23 cellular contexts compared by ENCODE assay signal in genomic region chr6:47000842-47001241, GRCh38. TPM values are rescaled to one million over a fixed set of nuclear protein-coding genes. Genes with fewer than 3 reads are reported as not detected.
DNase-seq lines count a peak whose midpoint lies in the region; ATAC-seq and TF ChIP-seq lines count a peak whose summit lies in the region.
"Had no signal": no experiment of that assay in that cellular context is flagged by ENCODE, and none has a peak within 500 bp of the region (broad histone marks: within the 10 kb centered on the region; RNA-seq: fewer than 3 reads in every experiment).

No MANE protein-coding gene starts in this region.

- H3K36me3 ChIP-seq in left lung = no peaks in the 10 kb centered on the region
- H3K36me3 ChIP-seq: BLaER1 treated with 17β-estradiol and CSF1 and Interleukin-3, amounts not matched to agents 10 nM and 100 nM had no signal

- peak; percentile 26 for DNase-seq in NOMO-1 treated with DMSO at 0.1 percent for 48 hours (lab: John Stamatoyannopoulos, UW; ENCODE audit: unreplicated experiment)
- DNase-seq in NOMO-1 treated with dmso at 0.1 percent for 144 hours (lab: John Stamatoyannopoulos, UW; ENCODE audit: unreplicated experiment) = no peak
- DNase-seq in SHP77 treated with DMSO at 0.1 percent for 48 hours (lab: John Stamatoyannopoulos, UW) = peak; percentile 29
- DNase-seq in left lung = peak; percentile 31 to 61
- DNase-seq in activated naive CD4-positive, alpha-beta T cell treated with anti-CD3 and anti-CD28 coated beads, Interleukin-2, amount 50 U/mL, for 72 hours (ENCODE audit: low spot score in 2 of 2) = no peak
- DNase-seq in activated CD4-positive, alpha-beta T cell treated with anti-CD3 and anti-CD28 coated beads, Interleukin-2, amount 50 U/mL, for 1 hour = no peak
- DNase-seq: activated B cell treated with CpG ODN at 0.5 μM for 24 hours; activated CD4-positive, alpha-beta T cell treated with anti-CD3 and anti-CD28 coated beads, Interleukin-2, amount 50 U/mL, for 4 hours; activated naive CD8-positive, alpha-beta T cell treated with anti-CD3 and anti-CD28 coated beads, Interleukin-2, amount 10 ng/mL, durations not matched to agents 7 days and 5 days; naive thymus-derived CD8-positive, alpha-beta T cell; NCI-H2081 treated with DMSO at 0.1 percent for 48 hours; NCI-H524 treated with DMSO at 0.1 percent for 48 hours; occipital lobe; SW 1271; T1000 had no signal

- H3K27ac Mint-ChIP-seq in activated naive CD4-positive, alpha-beta T cell treated with anti-CD3 and anti-CD28 coated beads, Interleukin-2, amount 50 U/mL, for 72 hours = no peak overlapping the region
- H3K27ac Mint-ChIP-seq: activated B cell treated with CpG ODN at 0.5 μM for 24 hours; activated naive CD8-positive, alpha-beta T cell treated with anti-CD3 and anti-CD28 coated beads, Interleukin-2, amount 10 ng/mL, durations not matched to agents 7 days and 5 days; naive thymus-derived CD8-positive, alpha-beta T cell had no signal

- intact Hi-C loops in left lung (cut with DNase I) = no loop called here

- H3K9me3 ChIP-seq in left lung = no peaks in the 10 kb centered on the region
- H3K9me3 ChIP-seq: BLaER1 treated with 17β-estradiol and CSF1 and Interleukin-3, amounts not matched to agents 10 nM and 100 nM had no signal

- no peak overlapping the region for H3K4me3 ChIP-seq in left lung
- H3K4me3 ChIP-seq: BLaER1 treated with 17β-estradiol and CSF1 and Interleukin-3, amounts not matched to agents 10 nM and 100 nM; skin epidermis had no signal

- peaks cover 0 to 5% of the 10 kb centered on the region in 2 donors for H3K4me1 ChIP-seq in left lung
- H3K4me1 ChIP-seq: BLaER1 treated with 17β-estradiol and CSF1 and Interleukin-3, amounts not matched to agents 10 nM and 100 nM had no signal

- peaks cover 0 to 4% of the 10 kb centered on the region in 2 donors for H3K9me3 Mint-ChIP-seq in activated naive CD4-positive, alpha-beta T cell treated with anti-CD3 and anti-CD28 coated beads, Interleukin-2, amount 50 U/mL, for 72 hours
- H3K9me3 Mint-ChIP-seq: activated B cell treated with CpG ODN at 0.5 μM for 24 hours; activated naive CD8-positive, alpha-beta T cell treated with anti-CD3 and anti-CD28 coated beads, Interleukin-2, amount 10 ng/mL, durations not matched to agents 7 days and 5 days; mesothelial cell of epicardium had no signal

- no peak overlapping the region for H3K27ac ChIP-seq in left lung
- H3K27ac ChIP-seq: BLaER1 treated with 17β-estradiol and CSF1 and Interleukin-3, amounts not matched to agents 10 nM and 100 nM; skin epidermis had no signal

- H3K27me3 ChIP-seq in left lung = no peaks in the 10 kb centered on the region
- H3K27me3 ChIP-seq: BLaER1 treated with 17β-estradiol and CSF1 and Interleukin-3, amounts not matched to agents 10 nM and 100 nM had no signal

- H3K36me3 Mint-ChIP-seq in activated naive CD4-positive, alpha-beta T cell treated with anti-CD3 and anti-CD28 coated beads, Interleukin-2, amount 50 U/mL, for 72 hours = no peaks in the 10 kb centered on the region
- H3K36me3 Mint-ChIP-seq: activated naive CD8-positive, alpha-beta T cell treated with anti-CD3 and anti-CD28 coated beads, Interleukin-2, amount 10 ng/mL, durations not matched to agents 7 days and 5 days; mesothelial cell of epicardium; naive thymus-derived CD8-positive, alpha-beta T cell had no signal

- TF ChIP-seq CTCF in left lung (IDR thresholded peaks at IDR 0.05) = no peak

- peak; percentile 74 for ATAC-seq in left lung
- no peak for ATAC-seq in activated naive CD4-positive, alpha-beta T cell treated with anti-CD3 and anti-CD28 coated beads, Interleukin-2, amount 50 U/mL, for 72 hours
- no peak for ATAC-seq in GM18517 (IDR thresholded peaks at IDR 0.05; ENCODE audit: unreplicated experiment)
- ATAC-seq: naive thymus-derived CD8-positive, alpha-beta T cell; Right ventricle myocardium inferior had no signal

RNA-seq across cellular contexts. Expression of gene ADGRF1, which starts 41.3 kb away (rescaled TPM):
- total RNA-seq in left lung = 10 to 100 TPM; 29.6 to 30.0 TPM
- not detected for total RNA-seq in activated naive CD4-positive, alpha-beta T cell treated with anti-CD3 and anti-CD28 coated beads, Interleukin-2, amount 50 U/mL, for 72 hours
- total RNA-seq: activated B cell treated with CpG ODN at 0.5 μM for 24 hours; activated naive CD8-positive, alpha-beta T cell treated with anti-CD3 and anti-CD28 coated beads, Interleukin-2, amount 10 ng/mL, durations not matched to agents 7 days and 5 days; dermis microvascular lymphatic vessel endothelial cell; endothelial cell of umbilical vein; naive thymus-derived CD8-positive, alpha-beta T cell; occipital lobe; pulmonary artery endothelial cell; Right ventricle myocardium inferior had no signal

Comparison
In these comparisons a context has a peak if more than half of its experiments do, and no peak if none do; other contexts are left out.
1. DNase-seq: peak in NOMO-1 treated with DMSO at 0.1 percent for 48 hours (single experiment), SHP77 treated with DMSO at 0.1 percent for 48 hours (single experiment) and left lung (2 of 2); none in NOMO-1 treated with dmso at 0.1 percent for 144 hours (single experiment), activated naive CD4-positive, alpha-beta T cell treated with anti-CD3 and anti-CD28 coated beads, Interleukin-2, amount 50 U/mL, for 72 hours (0 of 2) and activated CD4-positive, alpha-beta T cell treated with anti-CD3 and anti-CD28 coated beads, Interleukin-2, amount 50 U/mL, for 1 hour (single experiment).
2. RNA of gene ADGRF1, which starts 41.3 kb away (total RNA-seq): 29.6 to 30.0 TPM in left lung; not detected in activated naive CD4-positive, alpha-beta T cell treated with anti-CD3 and anti-CD28 coated beads, Interleukin-2, amount 50 U/mL, for 72 hours; every median in the first group is over 10 times any median in the second.